In genomic region chr4:7959066-7959465, GRCh38 we compare ENCODE assay signal across 19 cellular contexts. TPM values are rescaled to one million over a fixed set of nuclear protein-coding genes. Genes with fewer than 3 reads are reported as not detected.
DNase-seq lines count a peak whose midpoint lies in the region; ATAC-seq and TF ChIP-seq lines count a peak whose summit lies in the region.
"Had no signal": no experiment of that assay in that cellular context is flagged by ENCODE, and none has a peak within 500 bp of the region (broad histone marks: within the 10 kb centered on the region; RNA-seq: fewer than 3 reads in every experiment).

No MANE protein-coding gene starts in this region.

- CTCF ChIA-PET in activated CD4-positive, alpha-beta T cell treated with anti-CD3 and anti-CD28 coated beads for 36 hours (lab: Charles Lee): interaction anchor here (0.7 to 1.8 kb wide), 4 partner anchors 11 to 79 kb away, joined by 3 to 6 read pairs (median 3); no protein-coding TSS in a partner anchor

- H3K4me1 ChIP-seq in RWPE2 (ENCODE audit: insufficient read depth, poor library complexity, severe bottlenecking): peaks cover 32% of the 10 kb centered on the region
- H3K4me1 ChIP-seq: parathyroid adenoma had no signal

- TF ChIP-seq CTCF in RWPE2 (IDR thresholded peaks at IDR 0.05; ENCODE audit: poor library complexity, severe bottlenecking): no peak
- TF ChIP-seq CTCF in fibroblast of the aortic adventitia (IDR thresholded peaks at IDR 0.05; ENCODE audit: insufficient read depth, low read length): peak; percentile 36

- no peak for DNase-seq in activated CD4-positive, alpha-beta T cell treated with anti-CD3 and anti-CD28 coated beads for 36 hours
- DNase-seq in activated CD4-positive, alpha-beta T cell treated with anti-CD3 and anti-CD28 coated beads, Interleukin-2, amount 50 U/mL, for 48 hours: no peak
- no peak for DNase-seq in RWPE2 (ENCODE audit: low spot score)
- DNase-seq in fibroblast of the aortic adventitia (ENCODE audit: low read depth): peak; percentile 20
- peak; percentile 62 for DNase-seq in retina
- no peak for DNase-seq in effector CD8-positive, alpha-beta T cell (lab: John Stamatoyannopoulos, UW)
- DNase-seq in NCI-H82 (lab: John Stamatoyannopoulos, UW): no peak
- DNase-seq: activated gamma-delta T cell treated with Interleukin-2 at 50 U/mL for 16 hours, DMS153, NCI-H1105 treated with DMSO at 0.1 percent for 48 hours, NCI-H526 treated with DMSO at 0.1 percent for 48 hours, SIG-M5, thyroid gland, WERI-Rb-1 had no signal

- POLR2A ChIA-PET in activated CD4-positive, alpha-beta T cell treated with anti-CD3 and anti-CD28 coated beads for 36 hours (lab: Charles Lee): no interaction called here

- H3K9me3 ChIP-seq in RWPE2 (ENCODE audit: severe bottlenecking): peaks cover 5% of the 10 kb centered on the region
- H3K9me3 ChIP-seq: thyroid gland had no signal

- H3K27me3 ChIP-seq in RWPE2 (ENCODE audit: insufficient read depth, poor library complexity, severe bottlenecking): no peaks in the 10 kb centered on the region
- H3K27me3 ChIP-seq: thyroid gland had no signal

- peaks cover 5% of the 10 kb centered on the region for H3K27me3 Mint-ChIP-seq in activated CD4-positive, alpha-beta T cell treated with anti-CD3 and anti-CD28 coated beads for 36 hours

- H3K27ac Mint-ChIP-seq in activated CD4-positive, alpha-beta T cell treated with anti-CD3 and anti-CD28 coated beads for 36 hours: peak overlapping the region; percentile 76
- H3K27ac Mint-ChIP-seq: CD14-positive monocyte; T-helper 1 cell treated with Interleukin-12 subunit alpha and Interleukin-12 subunit beta and Interleukin-4 antibody, amounts not matched to agents 30 μg/mL and 1 μg/mL, for 36 hours had no signal

- no peaks in the 10 kb centered on the region for H3K36me3 ChIP-seq in RWPE2 (ENCODE audit: low read depth)
- H3K36me3 ChIP-seq: thyroid gland, WERI-Rb-1 had no signal

- H3K36me3 Mint-ChIP-seq in activated CD4-positive, alpha-beta T cell treated with anti-CD3 and anti-CD28 coated beads for 36 hours (ENCODE audit: low read depth): no peaks in the 10 kb centered on the region
- H3K36me3 Mint-ChIP-seq: CD14-positive monocyte had no signal

- no peak for ATAC-seq in activated CD4-positive, alpha-beta T cell treated with anti-CD3 and anti-CD28 coated beads for 36 hours
- no peak for ATAC-seq in RWPE2 (ENCODE audit: low read depth)
- ATAC-seq in HG02610 (IDR thresholded peaks at IDR 0.05; ENCODE audit: unreplicated experiment): no peak

- H3K4me3 ChIP-seq in RWPE2 (ENCODE audit: severe bottlenecking) (no peak overlapping the region), fibroblast of the aortic adventitia (ENCODE audit: low read depth, low read length) (no peak overlapping the region)
- H3K4me3 ChIP-seq: thyroid gland had no signal

- H3K4me1 Mint-ChIP-seq in activated CD4-positive, alpha-beta T cell treated with anti-CD3 and anti-CD28 coated beads for 36 hours: peaks cover 45% of the 10 kb centered on the region

- H3K27ac ChIP-seq in RWPE2 (ENCODE audit: poor library complexity, severe bottlenecking): peak overlapping the region; percentile 75
- H3K27ac ChIP-seq: parathyroid adenoma, thyroid gland, WERI-Rb-1 had no signal

- no peaks in the 10 kb centered on the region for H3K9me3 Mint-ChIP-seq in activated CD4-positive, alpha-beta T cell treated with anti-CD3 and anti-CD28 coated beads for 36 hours (ENCODE audit: low read depth)
- H3K9me3 Mint-ChIP-seq: T-helper 1 cell treated with Interleukin-12 subunit alpha and Interleukin-12 subunit beta and Interleukin-4 antibody, amounts not matched to agents 30 μg/mL and 1 μg/mL, for 36 hours had no signal

- no peak overlapping the region for H3K4me3 Mint-ChIP-seq in activated CD4-positive, alpha-beta T cell treated with anti-CD3 and anti-CD28 coated beads for 36 hours
- H3K4me3 Mint-ChIP-seq: CD14-positive monocyte; T-helper 1 cell treated with Interleukin-12 subunit alpha and Interleukin-12 subunit beta and Interleukin-4 antibody, amounts not matched to agents 30 μg/mL and 1 μg/mL, for 36 hours had no signal

- intact Hi-C loops in activated CD4-positive, alpha-beta T cell treated with anti-CD3 and anti-CD28 coated beads for 36 hours (cut with DNase I, micrococcal nuclease): no loop called here

RNA-seq across cellular contexts. Expression of gene AFAP1, which starts 19.4 kb away (rescaled TPM):
- total RNA-seq in activated CD4-positive, alpha-beta T cell treated with anti-CD3 and anti-CD28 coated beads for 36 hours: 10 to 100 TPM; 27.1 to 27.2 TPM
- 66.0 and 83.9 TPM in 2 replicates for total RNA-seq in fibroblast of the aortic adventitia (ENCODE audit: low replicate concordance)
- total RNA-seq: OCI-LY7 had no signal

Comparison
In these comparisons a context has a peak if more than half of its experiments do, and no peak if none do; other contexts are left out.
1. DNase-seq: peak in fibroblast of the aortic adventitia (single experiment) and retina (single experiment); none in activated CD4-positive, alpha-beta T cell treated with anti-CD3 and anti-CD28 coated beads for 36 hours (single experiment), activated CD4-positive, alpha-beta T cell treated with anti-CD3 and anti-CD28 coated beads, Interleukin-2, amount 50 U/mL, for 48 hours (0 of 2), RWPE2 (single experiment), effector CD8-positive, alpha-beta T cell (single experiment) and NCI-H82 (single experiment).